ENCODE assay signal across 1 cellular context in the genomic region with DNA sequence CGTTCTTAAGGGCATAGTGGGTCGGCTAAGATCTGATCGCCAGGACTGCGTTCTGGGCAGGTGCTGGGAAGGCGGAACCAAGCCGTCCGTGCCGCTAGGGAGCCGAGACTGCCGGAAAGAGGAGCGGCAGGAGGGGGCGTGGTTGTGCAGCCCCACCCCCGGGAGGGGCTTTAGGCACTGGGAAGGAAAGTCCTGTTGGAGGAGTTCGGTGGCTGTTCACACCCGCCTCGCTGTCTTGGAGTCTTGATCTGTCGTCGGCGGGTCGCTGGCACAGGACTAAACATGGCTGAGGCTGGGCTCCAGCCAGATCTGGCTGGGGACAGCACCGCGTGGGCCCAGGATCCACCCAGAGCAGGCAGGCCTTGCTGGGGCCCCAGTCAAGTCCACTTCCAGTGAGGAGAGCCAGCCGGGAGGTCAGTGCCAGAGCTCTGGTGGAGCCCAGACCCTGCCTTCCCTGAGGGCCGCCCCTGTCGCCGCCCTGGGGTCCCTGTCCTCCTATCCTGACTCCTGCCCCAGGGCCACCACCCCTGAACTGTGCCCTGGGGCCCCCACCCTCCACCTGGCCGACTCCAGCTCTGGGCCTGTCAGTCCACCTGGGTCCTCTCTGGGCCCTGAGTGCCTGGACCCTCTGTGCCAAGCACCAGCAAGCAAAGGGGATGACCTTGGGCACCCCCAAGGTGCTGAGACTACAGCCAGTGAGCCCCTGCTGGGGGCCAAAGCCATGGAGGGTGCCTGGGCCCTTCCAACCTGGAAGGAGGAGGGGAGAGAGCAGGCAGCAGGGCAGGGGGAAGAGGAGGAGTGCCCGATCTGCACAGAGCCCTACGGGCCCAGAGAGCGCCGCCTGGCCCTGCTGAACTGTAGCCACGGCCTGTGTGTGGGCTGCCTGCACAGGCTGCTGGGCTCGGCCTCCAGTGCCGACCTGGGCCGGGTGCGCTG.
TF ChIP-seq lines count a peak whose summit lies in the region.

No MANE protein-coding gene starts in this region.

TF ChIP-seq in HepG2, 621 proteins besides CTCF, POLR2A, EP300 and RAD21 (continued from another document):
- TF ChIP-seq NFRKB (IDR thresholded peaks at IDR 0.05), result no peak
- TF ChIP-seq ZNF674 (CRISPR knock-in tag; IDR thresholded peaks at IDR 0.05; ENCODE audit: low read depth), result no peak
- TF ChIP-seq, protein P1, sequence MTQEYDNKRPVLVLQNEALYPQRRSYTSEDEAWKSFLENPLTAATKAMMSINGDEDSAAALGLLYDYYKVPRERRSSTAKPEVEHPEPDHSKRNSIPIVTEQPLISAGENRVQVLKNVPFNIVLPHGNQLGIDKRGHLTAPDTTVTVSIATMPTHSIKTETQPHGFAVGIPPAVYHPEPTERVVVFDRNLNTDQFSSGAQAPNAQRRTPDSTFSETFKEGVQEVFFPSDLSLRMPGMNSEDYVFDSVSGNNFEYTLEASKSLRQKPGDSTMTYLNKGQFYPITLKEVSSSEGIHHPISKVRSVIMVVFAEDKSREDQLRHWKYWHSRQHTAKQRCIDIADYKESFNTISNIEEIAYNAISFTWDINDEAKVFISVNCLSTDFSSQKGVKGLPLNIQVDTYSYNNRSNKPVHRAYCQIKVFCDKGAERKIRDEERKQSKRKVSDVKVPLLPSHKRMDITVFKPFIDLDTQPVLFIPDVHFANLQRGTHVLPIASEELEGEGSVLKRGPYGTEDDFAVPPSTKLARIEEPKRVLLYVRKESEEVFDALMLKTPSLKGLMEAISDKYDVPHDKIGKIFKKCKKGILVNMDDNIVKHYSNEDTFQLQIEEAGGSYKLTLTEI (CRISPR knock-in tag; conservative IDR thresholded peaks at IDR 0.05), result no peak
- no peak for TF ChIP-seq HHEX (CRISPR knock-in tag; IDR thresholded peaks at IDR 0.05)
- TF ChIP-seq PHB2 (IDR thresholded peaks at IDR 0.05; ENCODE audit: partially characterized antibody), result no peak
- TF ChIP-seq SIX4 (CRISPR knock-in tag; IDR thresholded peaks at IDR 0.05), result no peak
- no peak; the same call in 1 of the 2 replicates for TF ChIP-seq KMT2A (CRISPR knock-in tag; IDR thresholded peaks at IDR 0.05)
- TF ChIP-seq, protein P2, sequence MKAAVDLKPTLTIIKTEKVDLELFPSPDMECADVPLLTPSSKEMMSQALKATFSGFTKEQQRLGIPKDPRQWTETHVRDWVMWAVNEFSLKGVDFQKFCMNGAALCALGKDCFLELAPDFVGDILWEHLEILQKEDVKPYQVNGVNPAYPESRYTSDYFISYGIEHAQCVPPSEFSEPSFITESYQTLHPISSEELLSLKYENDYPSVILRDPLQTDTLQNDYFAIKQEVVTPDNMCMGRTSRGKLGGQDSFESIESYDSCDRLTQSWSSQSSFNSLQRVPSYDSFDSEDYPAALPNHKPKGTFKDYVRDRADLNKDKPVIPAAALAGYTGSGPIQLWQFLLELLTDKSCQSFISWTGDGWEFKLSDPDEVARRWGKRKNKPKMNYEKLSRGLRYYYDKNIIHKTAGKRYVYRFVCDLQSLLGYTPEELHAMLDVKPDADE (CRISPR knock-in tag; IDR thresholded peaks at IDR 0.05), result no peak
- no peak for TF ChIP-seq SMC3 (IDR thresholded peaks at IDR 0.05; ENCODE audit: low read length)
- TF ChIP-seq HOXA9 (CRISPR knock-in tag; IDR thresholded peaks at IDR 0.05; ENCODE audit: borderline replicate concordance), result no peak
- TF ChIP-seq ZFYVE20 (CRISPR knock-in tag; IDR thresholded peaks at IDR 0.05; ENCODE audit: borderline replicate concordance, low read depth), result peak; percentile 38; the same call in 1 of the 2 replicates
- 0 out of 2 replicates have a peak, but pooled peaks have one; percentile 30 for TF ChIP-seq MEIS1 (CRISPR knock-in tag; IDR thresholded peaks at IDR 0.05; ENCODE audit: borderline replicate concordance)
- TF ChIP-seq, protein P3, sequence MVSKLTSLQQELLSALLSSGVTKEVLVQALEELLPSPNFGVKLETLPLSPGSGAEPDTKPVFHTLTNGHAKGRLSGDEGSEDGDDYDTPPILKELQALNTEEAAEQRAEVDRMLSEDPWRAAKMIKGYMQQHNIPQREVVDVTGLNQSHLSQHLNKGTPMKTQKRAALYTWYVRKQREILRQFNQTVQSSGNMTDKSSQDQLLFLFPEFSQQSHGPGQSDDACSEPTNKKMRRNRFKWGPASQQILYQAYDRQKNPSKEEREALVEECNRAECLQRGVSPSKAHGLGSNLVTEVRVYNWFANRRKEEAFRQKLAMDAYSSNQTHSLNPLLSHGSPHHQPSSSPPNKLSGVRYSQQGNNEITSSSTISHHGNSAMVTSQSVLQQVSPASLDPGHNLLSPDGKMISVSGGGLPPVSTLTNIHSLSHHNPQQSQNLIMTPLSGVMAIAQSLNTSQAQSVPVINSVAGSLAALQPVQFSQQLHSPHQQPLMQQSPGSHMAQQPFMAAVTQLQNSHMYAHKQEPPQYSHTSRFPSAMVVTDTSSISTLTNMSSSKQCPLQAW (CRISPR knock-in tag; IDR thresholded peaks at IDR 0.05), result peak; percentile 33; the same call in 1 of the 2 replicates
- no peak for TF ChIP-seq ZNF557 (CRISPR knock-in tag; IDR thresholded peaks at IDR 0.05)
- TF ChIP-seq ZSCAN31 (CRISPR knock-in tag; IDR thresholded peaks at IDR 0.05; ENCODE audit: low read depth), result peak; percentile 1; the same call in 1 of the 2 replicates
- TF ChIP-seq TCF7 (IDR thresholded peaks at IDR 0.05; ENCODE audit: low read depth), result no peak
- TF ChIP-seq SRSF9 (IDR thresholded peaks at IDR 0.05; ENCODE audit: borderline replicate concordance, insufficient read depth, low read depth, low read length, poor library complexity, severe bottlenecking), result no peak
- peak; percentile 37; the same call in 1 of the 2 replicates for TF ChIP-seq ZBTB7A (CRISPR knock-in tag; IDR thresholded peaks at IDR 0.05)
- peak; percentile 87 for TF ChIP-seq GABPB1 (CRISPR knock-in tag; IDR thresholded peaks at IDR 0.05)
- TF ChIP-seq, protein P4, sequence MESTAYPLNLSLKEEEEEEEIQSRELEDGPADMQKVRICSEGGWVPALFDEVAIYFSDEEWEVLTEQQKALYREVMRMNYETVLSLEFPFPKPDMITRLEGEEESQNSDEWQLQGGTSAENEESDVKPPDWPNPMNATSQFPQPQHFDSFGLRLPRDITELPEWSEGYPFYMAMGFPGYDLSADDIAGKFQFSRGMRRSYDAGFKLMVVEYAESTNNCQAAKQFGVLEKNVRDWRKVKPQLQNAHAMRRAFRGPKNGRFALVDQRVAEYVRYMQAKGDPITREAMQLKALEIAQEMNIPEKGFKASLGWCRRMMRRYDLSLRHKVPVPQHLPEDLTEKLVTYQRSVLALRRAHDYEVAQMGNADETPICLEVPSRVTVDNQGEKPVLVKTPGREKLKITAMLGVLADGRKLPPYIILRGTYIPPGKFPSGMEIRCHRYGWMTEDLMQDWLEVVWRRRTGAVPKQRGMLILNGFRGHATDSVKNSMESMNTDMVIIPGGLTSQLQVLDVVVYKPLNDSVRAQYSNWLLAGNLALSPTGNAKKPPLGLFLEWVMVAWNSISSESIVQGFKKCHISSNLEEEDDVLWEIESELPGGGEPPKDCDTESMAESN (CRISPR knock-in tag; conservative IDR thresholded peaks at IDR 0.05), result 0 out of 2 replicates have a peak, but pooled peaks have one; percentile 24
- TF ChIP-seq REPIN1 (CRISPR knock-in tag; IDR thresholded peaks at IDR 0.05; ENCODE audit: borderline replicate concordance, low read depth), result peak; percentile 20; the same call in 1 of the 2 replicates
- no peak for TF ChIP-seq ZBTB4 (CRISPR knock-in tag; IDR thresholded peaks at IDR 0.05; ENCODE audit: borderline replicate concordance)
- no peak for TF ChIP-seq ZFP1 (CRISPR knock-in tag; IDR thresholded peaks at IDR 0.05)
- no peak for TF ChIP-seq TOE1 (CRISPR knock-in tag; IDR thresholded peaks at IDR 0.05)
- TF ChIP-seq NKX3-1 (CRISPR knock-in tag; IDR thresholded peaks at IDR 0.05), result no peak
- no peak for TF ChIP-seq SMAD3 (CRISPR knock-in tag; IDR thresholded peaks at IDR 0.05)
TF ChIP-seq in HepG2: peak in this region for 170.
